Comparison of ENCODE assay signal across 12 cellular contexts in genomic region chr3:43632269-43632733, GRCh38. TPM values are rescaled to one million over a fixed set of nuclear protein-coding genes. Genes with fewer than 3 reads are reported as not detected.
A peak's percentile ranks its signal among the peaks of the same experiment; 100 is the strongest.
DNase-seq lines count a peak whose midpoint lies in the region; ATAC-seq, FAIRE-seq and TF ChIP-seq lines count a peak whose summit lies in the region.
"Had no signal": no experiment of that assay in that cellular context is flagged by ENCODE, and none has a peak within 500 bp of the region (broad histone marks: within the 10 kb centered on the region; RNA-seq: fewer than 3 reads in every experiment).

No MANE protein-coding gene starts in this region.

- peak overlapping the region; percentile 51 for H2AFZ ChIP-seq in endothelial cell of umbilical vein (ENCODE audit: low read depth, low read length)

- H3K9ac ChIP-seq in endothelial cell of umbilical vein (replicated peaks; ENCODE audit: extremely low read depth, insufficient read depth, low read length) = no peak overlapping the region

- ATAC-seq in GM21367 (IDR thresholded peaks at IDR 0.05; ENCODE audit: unreplicated experiment) (no peak), HG03139 (IDR thresholded peaks at IDR 0.05; ENCODE audit: unreplicated experiment) (no peak)

- DNase-seq in EL (peak; percentile 96), NCI-H524 treated with DMSO at 0.1 percent for 48 hours (lab: John Stamatoyannopoulos, UW) (peak; percentile 44), endothelial cell of umbilical vein (ENCODE audit: low read depth, low spot score) (peak; percentile 77), non-pigmented ciliary epithelial cell (ENCODE audit: low read depth) (peak; percentile 48), NCI-H128 (lab: John Stamatoyannopoulos, UW; ENCODE audit: unreplicated experiment) (no peak), nucleus accumbens (lab: John Stamatoyannopoulos, UW) (no peak)
- DNase-seq: activated B cell treated with CpG ODN at 0.5 μM for 24 hours, cortex of kidney, NCI-H2029 treated with DMSO at 0.1 percent for 48 hours, thyroid gland had no signal

- H3K4me2 ChIP-seq in endothelial cell of umbilical vein (ENCODE audit: insufficient read depth, low read length) = peak overlapping the region; percentile 44

- POLR2A ChIA-PET in endothelial cell of umbilical vein (lab: Charles Lee) = interaction anchor here (0.6 kb wide), 1 partner anchor 409 kb away, joined by 3 read pairs; no protein-coding TSS in a partner anchor

- peak; percentile 85 for FAIRE-seq in endothelial cell of umbilical vein (lab: Jason Lieb, UNC)

- TF ChIP-seq POLR2A in endothelial cell of umbilical vein (IDR thresholded peaks at IDR 0.05; ENCODE audit: low read depth, low read length) = no peak

- CTCF ChIA-PET in endothelial cell of umbilical vein (lab: Charles Lee) = interaction anchor here (0.6 to 2.9 kb wide), 4 partner anchors 11 to 129 kb away, joined by 3 to 12 read pairs (median 3); partner anchors contain the start of gene ANO10

- TF ChIP-seq CTCF in endothelial cell of umbilical vein (IDR thresholded peaks at IDR 0.05; ENCODE audit: extremely low read depth in 1 of 2, insufficient read depth in 1 of 2, low read depth in 1 of 2, low read length in 2 of 2) = no peak

- no peak overlapping the region for H3K4me3 ChIP-seq in endothelial cell of umbilical vein (replicated peaks in 1 of 3; ENCODE audit: insufficient read depth in 1 of 3, low read depth in 1 of 3, low read length in 3 of 3)
- H3K4me3 ChIP-seq: thyroid gland had no signal

- H3K79me2 ChIP-seq in endothelial cell of umbilical vein (ENCODE audit: control insufficient read depth, insufficient read depth, low read length) = no peaks in the 10 kb centered on the region

- no peaks in the 10 kb centered on the region for H3K9me3 ChIP-seq in endothelial cell of umbilical vein (replicated peaks; ENCODE audit: control insufficient read depth, insufficient read depth, low read length)
- H3K9me3 ChIP-seq: thyroid gland had no signal

- peaks cover 14% of the 10 kb centered on the region for H3K4me1 ChIP-seq in endothelial cell of umbilical vein (ENCODE audit: control insufficient read depth, extremely low read depth, insufficient read depth, low read length)
- H3K4me1 ChIP-seq: thyroid gland had no signal

- peak overlapping the region; percentile 69 for H3K27ac ChIP-seq in endothelial cell of umbilical vein (ENCODE audit: insufficient read depth, low read depth, low read length)
- H3K27ac ChIP-seq: thyroid gland had no signal

- H3K9me1 ChIP-seq in endothelial cell of umbilical vein (replicated peaks; ENCODE audit: control insufficient read depth, extremely low read depth, insufficient read depth, low read length) = no peaks in the 10 kb centered on the region

- BruUV-seq in endothelial cell of umbilical vein (replicated peaks; lab: Mats Ljungman, UMichigan) = no TSS peak

- H3K36me3 ChIP-seq in endothelial cell of umbilical vein (ENCODE audit: control insufficient read depth in 2 of 2, extremely low read depth in 1 of 2, insufficient read depth in 2 of 2, low read length in 2 of 2) = no peaks in the 10 kb centered on the region
- H3K36me3 ChIP-seq: thyroid gland had no signal

- no peaks in the 10 kb centered on the region for H3K27me3 ChIP-seq in endothelial cell of umbilical vein (ENCODE audit: control insufficient read depth in 2 of 2, insufficient read depth in 2 of 2, low read length in 2 of 2)
- H3K27me3 ChIP-seq: thyroid gland had no signal

- intact Hi-C loops in endothelial cell of umbilical vein (cut with micrococcal nuclease) = loop anchor here (1.0 to 2.0 kb wide), 4 partner anchors 10 to 385 kb away; partner anchors contain the start of genes ABHD5 and ANO10

- dilution Hi-C loops in endothelial cell of umbilical vein (cut with MboI; ENCODE audit: extremely low pct_ligation_motif_present, low sequenced_read_pairs) = no loop called here

- H4K20me1 ChIP-seq in endothelial cell of umbilical vein (replicated peaks; ENCODE audit: control insufficient read depth, extremely low read depth, insufficient read depth, low read length) = no peaks in the 10 kb centered on the region

TF ChIP-seq in endothelial cell of umbilical vein, 7 proteins besides CTCF, POLR2A, EP300 and RAD21:
- TF ChIP-seq EZH2 (IDR thresholded peaks at IDR 0.05; ENCODE audit: borderline replicate concordance, low read depth, low read length, severe bottlenecking) (no peak), POLR2AphosphoS5 (IDR thresholded peaks at IDR 0.05; ENCODE audit: insufficient read depth, low read depth, low read length) (peak; percentile 75), FOS (IDR thresholded peaks at IDR 0.05; ENCODE audit: borderline replicate concordance, insufficient read depth, low read length) (peak; percentile 39), JUN (IDR thresholded peaks at IDR 0.05; ENCODE audit: borderline replicate concordance, insufficient read depth, insufficient read length, low read depth) (peak; percentile 60)

RNA-seq across cellular contexts. Expression of gene ANO10, which starts 10.5 kb away (rescaled TPM):
- 40.9 and 45.8 TPM in 2 replicates for total RNA-seq in endothelial cell of umbilical vein
- polyA plus RNA-seq in endothelial cell of umbilical vein = 28.4 and 28.7 TPM in 2 replicates
- 26.1 and 27.5 TPM in 2 replicates for polyA plus RNA-seq in endothelial cell of umbilical vein (2011; cell fraction: cytosol; rRNA removed)
- polyA plus RNA-seq in endothelial cell of umbilical vein (2011; cell fraction: nucleus; rRNA removed) = 20.1 and 25.3 TPM in 2 replicates
- 34.0 and 47.7 TPM in 2 replicates for polyA plus RNA-seq in endothelial cell of umbilical vein (2012)
- polyA minus RNA-seq in endothelial cell of umbilical vein = 59.5 and 69.3 TPM in 2 replicates
- polyA minus RNA-seq in endothelial cell of umbilical vein (2011; cell fraction: cytosol; rRNA and poly(A)+ RNA removed) = 5.7 TPM
- polyA minus RNA-seq in endothelial cell of umbilical vein (2011; cell fraction: nucleus; rRNA and poly(A)+ RNA removed) = 56.1 and 74.6 TPM in 2 replicates

RNA-seq across cellular contexts. Expression of gene ABHD5, which starts 58.4 kb away (rescaled TPM):
- 17.1 and 21.2 TPM in 2 replicates for total RNA-seq in endothelial cell of umbilical vein
- 9.0 and 10.0 TPM in 2 replicates for polyA plus RNA-seq in endothelial cell of umbilical vein
- polyA plus RNA-seq in endothelial cell of umbilical vein (2011; cell fraction: cytosol; rRNA removed) = 14.4 and 15.0 TPM in 2 replicates
- 22.3 and 31.1 TPM in 2 replicates for polyA plus RNA-seq in endothelial cell of umbilical vein (2011; cell fraction: nucleus; rRNA removed)
- 16.1 and 29.3 TPM in 2 replicates for polyA plus RNA-seq in endothelial cell of umbilical vein (2012)
- polyA minus RNA-seq in endothelial cell of umbilical vein = 16.7 and 20.6 TPM in 2 replicates
- polyA minus RNA-seq in endothelial cell of umbilical vein (2011; cell fraction: cytosol; rRNA and poly(A)+ RNA removed) = 34.4 TPM
- 19.8 and 23.9 TPM in 2 replicates for polyA minus RNA-seq in endothelial cell of umbilical vein (2011; cell fraction: nucleus; rRNA and poly(A)+ RNA removed)

Comparison
In these comparisons a context has a peak if more than half of its experiments do, and no peak if none do; other contexts are left out.
1. DNase-seq: peak in EL (single experiment), NCI-H524 treated with DMSO at 0.1 percent for 48 hours (single experiment), endothelial cell of umbilical vein (single experiment) and non-pigmented ciliary epithelial cell (single experiment); none in NCI-H128 (single experiment) and nucleus accumbens (0 of 56).